Comparison of ENCODE assay signal across 1 cellular context in the genomic region with DNA sequence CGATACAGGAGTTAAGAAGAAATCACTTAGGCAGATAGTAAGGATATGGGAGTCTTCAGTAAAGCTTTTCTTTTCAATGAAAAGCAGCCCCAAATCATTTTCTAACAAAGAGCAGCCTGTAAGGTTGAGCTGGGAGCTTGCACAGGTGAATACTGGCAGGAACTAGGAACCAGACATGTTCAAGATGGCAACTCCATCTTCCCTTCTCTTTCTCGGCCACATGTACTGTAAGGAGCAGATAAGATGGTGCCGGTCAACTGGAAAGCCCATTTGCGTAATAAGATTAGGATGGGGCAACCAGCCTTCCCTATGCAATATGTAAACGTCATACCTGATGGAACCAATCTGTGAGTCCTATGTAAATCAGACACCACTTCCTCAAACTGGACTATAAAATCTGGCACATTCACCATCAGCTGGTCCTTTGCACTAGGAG.
TF ChIP-seq lines count a peak whose summit lies in the region.

No MANE protein-coding gene starts in this region.

TF ChIP-seq in K562, 482 proteins besides CTCF, POLR2A, EP300 and RAD21 (continued from another document and continues in another):
- TF ChIP-seq, protein P1, sequence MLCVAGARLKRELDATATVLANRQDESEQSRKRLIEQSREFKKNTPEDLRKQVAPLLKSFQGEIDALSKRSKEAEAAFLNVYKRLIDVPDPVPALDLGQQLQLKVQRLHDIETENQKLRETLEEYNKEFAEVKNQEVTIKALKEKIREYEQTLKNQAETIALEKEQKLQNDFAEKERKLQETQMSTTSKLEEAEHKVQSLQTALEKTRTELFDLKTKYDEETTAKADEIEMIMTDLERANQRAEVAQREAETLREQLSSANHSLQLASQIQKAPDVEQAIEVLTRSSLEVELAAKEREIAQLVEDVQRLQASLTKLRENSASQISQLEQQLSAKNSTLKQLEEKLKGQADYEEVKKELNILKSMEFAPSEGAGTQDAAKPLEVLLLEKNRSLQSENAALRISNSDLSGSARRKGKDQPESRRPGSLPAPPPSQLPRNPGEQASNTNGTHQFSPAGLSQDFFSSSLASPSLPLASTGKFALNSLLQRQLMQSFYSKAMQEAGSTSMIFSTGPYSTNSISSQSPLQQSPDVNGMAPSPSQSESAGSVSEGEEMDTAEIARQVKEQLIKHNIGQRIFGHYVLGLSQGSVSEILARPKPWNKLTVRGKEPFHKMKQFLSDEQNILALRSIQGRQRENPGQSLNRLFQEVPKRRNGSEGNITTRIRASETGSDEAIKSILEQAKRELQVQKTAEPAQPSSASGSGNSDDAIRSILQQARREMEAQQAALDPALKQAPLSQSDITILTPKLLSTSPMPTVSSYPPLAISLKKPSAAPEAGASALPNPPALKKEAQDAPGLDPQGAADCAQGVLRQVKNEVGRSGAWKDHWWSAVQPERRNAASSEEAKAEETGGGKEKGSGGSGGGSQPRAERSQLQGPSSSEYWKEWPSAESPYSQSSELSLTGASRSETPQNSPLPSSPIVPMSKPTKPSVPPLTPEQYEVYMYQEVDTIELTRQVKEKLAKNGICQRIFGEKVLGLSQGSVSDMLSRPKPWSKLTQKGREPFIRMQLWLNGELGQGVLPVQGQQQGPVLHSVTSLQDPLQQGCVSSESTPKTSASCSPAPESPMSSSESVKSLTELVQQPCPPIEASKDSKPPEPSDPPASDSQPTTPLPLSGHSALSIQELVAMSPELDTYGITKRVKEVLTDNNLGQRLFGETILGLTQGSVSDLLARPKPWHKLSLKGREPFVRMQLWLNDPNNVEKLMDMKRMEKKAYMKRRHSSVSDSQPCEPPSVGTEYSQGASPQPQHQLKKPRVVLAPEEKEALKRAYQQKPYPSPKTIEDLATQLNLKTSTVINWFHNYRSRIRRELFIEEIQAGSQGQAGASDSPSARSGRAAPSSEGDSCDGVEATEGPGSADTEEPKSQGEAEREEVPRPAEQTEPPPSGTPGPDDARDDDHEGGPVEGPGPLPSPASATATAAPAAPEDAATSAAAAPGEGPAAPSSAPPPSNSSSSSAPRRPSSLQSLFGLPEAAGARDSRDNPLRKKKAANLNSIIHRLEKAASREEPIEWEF (CRISPR knock-in tag; IDR thresholded peaks at IDR 0.05) = no peak
- TF ChIP-seq TCFL5 (CRISPR knock-in tag; conservative IDR thresholded peaks at IDR 0.05) (no peak), CHD1 (IDR thresholded peaks at IDR 0.05; ENCODE audit: low read length) (no peak), SOX6 (IDR thresholded peaks at IDR 0.05) (no peak), FOS (IDR thresholded peaks at IDR 0.05; ENCODE audit: extremely low read depth, insufficient read length) (no peak), L3MBTL2 (IDR thresholded peaks at IDR 0.05) (peak; percentile 63), TEAD1 (CRISPR knock-in tag; IDR thresholded peaks at IDR 0.05) (no peak), FOXJ2 (tag; IDR thresholded peaks at IDR 0.05) (no peak), E2F3 (CRISPR knock-in tag; IDR thresholded peaks at IDR 0.05) (no peak), TEAD4 (IDR thresholded peaks at IDR 0.05; ENCODE audit: low read length) (peak; percentile 86), TEAD4 (CRISPR knock-in tag; IDR thresholded peaks at IDR 0.05; ENCODE audit: borderline replicate concordance) (no peak), MCM2 (IDR thresholded peaks at IDR 0.05; ENCODE audit: low read depth) (no peak), TAF1 (IDR thresholded peaks at IDR 0.05; ENCODE audit: control insufficient read depth, extremely low read depth, insufficient read depth, low read length, severe bottlenecking) (no peak), TBP (optimal IDR thresholded peaks at IDR 0.05; ENCODE audit: low read depth, low read length) (no peak), NCOA2 (IDR thresholded peaks at IDR 0.05; ENCODE audit: partially characterized antibody in 2 of 2) (no peak), RBM22 (IDR thresholded peaks at IDR 0.05; ENCODE audit: low read depth, low read length, poor library complexity, severe bottlenecking) (no peak), ZNF12 (CRISPR knock-in tag; IDR thresholded peaks at IDR 0.05) (no peak), NFIC (IDR thresholded peaks at IDR 0.05) (no peak), SRSF3 (IDR thresholded peaks at IDR 0.05; ENCODE audit: insufficient read depth, low read length) (no peak), TBL1XR1 (IDR thresholded peaks at IDR 0.05; ENCODE audit: low read length in 2 of 2) (no peak), EGR1 (conservative IDR thresholded peaks at IDR 0.05) (no peak), RAD51 (IDR thresholded peaks at IDR 0.05; ENCODE audit: borderline replicate concordance, low read depth) (no peak), HNRNPLL (IDR thresholded peaks at IDR 0.05; ENCODE audit: low read depth, low read length, poor library complexity, severe bottlenecking) (no peak), POLR2G (IDR thresholded peaks at IDR 0.05; ENCODE audit: low read depth, low read length) (no peak), TAL1 (IDR thresholded peaks at IDR 0.05) (peak; percentile 60; the same call in 1 of the 2 replicates), EP400 (IDR thresholded peaks at IDR 0.05) (peak; percentile 67), ZNF408 (CRISPR knock-in tag; IDR thresholded peaks at IDR 0.05; ENCODE audit: low read depth) (no peak), KLF1 (tag; IDR thresholded peaks at IDR 0.05) (no peak), EHMT2 (IDR thresholded peaks at IDR 0.05) (peak; percentile 82), RNF2 (IDR thresholded peaks at IDR 0.05) (no peak), DACH1 (IDR thresholded peaks at IDR 0.05; ENCODE audit: partially characterized antibody) (no peak)
- TF ChIP-seq, protein P2, sequence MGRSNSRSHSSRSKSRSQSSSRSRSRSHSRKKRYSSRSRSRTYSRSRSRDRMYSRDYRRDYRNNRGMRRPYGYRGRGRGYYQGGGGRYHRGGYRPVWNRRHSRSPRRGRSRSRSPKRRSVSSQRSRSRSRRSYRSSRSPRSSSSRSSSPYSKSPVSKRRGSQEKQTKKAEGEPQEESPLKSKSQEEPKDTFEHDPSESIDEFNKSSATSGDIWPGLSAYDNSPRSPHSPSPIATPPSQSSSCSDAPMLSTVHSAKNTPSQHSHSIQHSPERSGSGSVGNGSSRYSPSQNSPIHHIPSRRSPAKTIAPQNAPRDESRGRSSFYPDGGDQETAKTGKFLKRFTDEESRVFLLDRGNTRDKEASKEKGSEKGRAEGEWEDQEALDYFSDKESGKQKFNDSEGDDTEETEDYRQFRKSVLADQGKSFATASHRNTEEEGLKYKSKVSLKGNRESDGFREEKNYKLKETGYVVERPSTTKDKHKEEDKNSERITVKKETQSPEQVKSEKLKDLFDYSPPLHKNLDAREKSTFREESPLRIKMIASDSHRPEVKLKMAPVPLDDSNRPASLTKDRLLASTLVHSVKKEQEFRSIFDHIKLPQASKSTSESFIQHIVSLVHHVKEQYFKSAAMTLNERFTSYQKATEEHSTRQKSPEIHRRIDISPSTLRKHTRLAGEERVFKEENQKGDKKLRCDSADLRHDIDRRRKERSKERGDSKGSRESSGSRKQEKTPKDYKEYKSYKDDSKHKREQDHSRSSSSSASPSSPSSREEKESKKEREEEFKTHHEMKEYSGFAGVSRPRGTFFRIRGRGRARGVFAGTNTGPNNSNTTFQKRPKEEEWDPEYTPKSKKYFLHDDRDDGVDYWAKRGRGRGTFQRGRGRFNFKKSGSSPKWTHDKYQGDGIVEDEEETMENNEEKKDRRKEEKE (IDR thresholded peaks at IDR 0.05; ENCODE audit: borderline replicate concordance in 1 of 2, control insufficient read depth in 1 of 2, low read depth in 2 of 2, low read length in 1 of 2) = no peak
- TF ChIP-seq, protein P3, sequence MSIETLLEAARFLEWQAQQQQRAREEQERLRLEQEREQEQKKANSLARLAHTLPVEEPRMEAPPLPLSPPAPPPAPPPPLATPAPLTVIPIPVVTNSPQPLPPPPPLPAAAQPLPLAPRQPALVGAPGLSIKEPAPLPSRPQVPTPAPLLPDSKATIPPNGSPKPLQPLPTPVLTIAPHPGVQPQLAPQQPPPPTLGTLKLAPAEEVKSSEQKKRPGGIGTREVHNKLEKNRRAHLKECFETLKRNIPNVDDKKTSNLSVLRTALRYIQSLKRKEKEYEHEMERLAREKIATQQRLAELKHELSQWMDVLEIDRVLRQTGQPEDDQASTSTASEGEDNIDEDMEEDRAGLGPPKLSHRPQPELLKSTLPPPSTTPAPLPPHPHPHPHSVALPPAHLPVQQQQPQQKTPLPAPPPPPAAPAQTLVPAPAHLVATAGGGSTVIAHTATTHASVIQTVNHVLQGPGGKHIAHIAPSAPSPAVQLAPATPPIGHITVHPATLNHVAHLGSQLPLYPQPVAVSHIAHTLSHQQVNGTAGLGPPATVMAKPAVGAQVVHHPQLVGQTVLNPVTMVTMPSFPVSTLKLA (conservative IDR thresholded peaks at IDR 0.05) = no peak
- TF ChIP-seq, protein P4, sequence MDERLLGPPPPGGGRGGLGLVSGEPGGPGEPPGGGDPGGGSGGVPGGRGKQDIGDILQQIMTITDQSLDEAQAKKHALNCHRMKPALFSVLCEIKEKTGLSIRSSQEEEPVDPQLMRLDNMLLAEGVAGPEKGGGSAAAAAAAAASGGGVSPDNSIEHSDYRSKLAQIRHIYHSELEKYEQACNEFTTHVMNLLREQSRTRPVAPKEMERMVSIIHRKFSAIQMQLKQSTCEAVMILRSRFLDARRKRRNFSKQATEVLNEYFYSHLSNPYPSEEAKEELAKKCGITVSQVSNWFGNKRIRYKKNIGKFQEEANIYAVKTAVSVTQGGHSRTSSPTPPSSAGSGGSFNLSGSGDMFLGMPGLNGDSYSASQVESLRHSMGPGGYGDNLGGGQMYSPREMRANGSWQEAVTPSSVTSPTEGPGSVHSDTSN (CRISPR knock-in tag; IDR thresholded peaks at IDR 0.05; ENCODE audit: low read depth) = no peak
- TF ChIP-seq, protein P4 (tag; conservative IDR thresholded peaks at IDR 0.05; ENCODE audit: low read depth) = peak; percentile 27; the same call in 1 of the 2 replicates
- TF ChIP-seq, protein P5, sequence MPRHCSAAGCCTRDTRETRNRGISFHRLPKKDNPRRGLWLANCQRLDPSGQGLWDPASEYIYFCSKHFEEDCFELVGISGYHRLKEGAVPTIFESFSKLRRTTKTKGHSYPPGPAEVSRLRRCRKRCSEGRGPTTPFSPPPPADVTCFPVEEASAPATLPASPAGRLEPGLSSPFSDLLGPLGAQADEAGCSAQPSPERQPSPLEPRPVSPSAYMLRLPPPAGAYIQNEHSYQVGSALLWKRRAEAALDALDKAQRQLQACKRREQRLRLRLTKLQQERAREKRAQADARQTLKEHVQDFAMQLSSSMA (CRISPR knock-in tag; IDR thresholded peaks at IDR 0.05) = no peak
- TF ChIP-seq, protein P6, sequence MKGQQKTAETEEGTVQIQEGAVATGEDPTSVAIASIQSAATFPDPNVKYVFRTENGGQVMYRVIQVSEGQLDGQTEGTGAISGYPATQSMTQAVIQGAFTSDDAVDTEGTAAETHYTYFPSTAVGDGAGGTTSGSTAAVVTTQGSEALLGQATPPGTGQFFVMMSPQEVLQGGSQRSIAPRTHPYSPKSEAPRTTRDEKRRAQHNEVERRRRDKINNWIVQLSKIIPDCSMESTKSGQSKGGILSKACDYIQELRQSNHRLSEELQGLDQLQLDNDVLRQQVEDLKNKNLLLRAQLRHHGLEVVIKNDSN (CRISPR knock-in tag; IDR thresholded peaks at IDR 0.05) = no peak
- TF ChIP-seq, protein P7, sequence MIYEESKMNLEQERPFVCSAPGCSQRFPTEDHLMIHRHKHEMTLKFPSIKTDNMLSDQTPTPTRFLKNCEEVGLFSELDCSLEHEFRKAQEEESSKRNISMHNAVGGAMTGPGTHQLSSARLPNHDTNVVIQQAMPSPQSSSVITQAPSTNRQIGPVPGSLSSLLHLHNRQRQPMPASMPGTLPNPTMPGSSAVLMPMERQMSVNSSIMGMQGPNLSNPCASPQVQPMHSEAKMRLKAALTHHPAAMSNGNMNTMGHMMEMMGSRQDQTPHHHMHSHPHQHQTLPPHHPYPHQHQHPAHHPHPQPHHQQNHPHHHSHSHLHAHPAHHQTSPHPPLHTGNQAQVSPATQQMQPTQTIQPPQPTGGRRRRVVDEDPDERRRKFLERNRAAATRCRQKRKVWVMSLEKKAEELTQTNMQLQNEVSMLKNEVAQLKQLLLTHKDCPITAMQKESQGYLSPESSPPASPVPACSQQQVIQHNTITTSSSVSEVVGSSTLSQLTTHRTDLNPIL (CRISPR knock-in tag; IDR thresholded peaks at IDR 0.05) = no peak
- TF ChIP-seq, protein P8, sequence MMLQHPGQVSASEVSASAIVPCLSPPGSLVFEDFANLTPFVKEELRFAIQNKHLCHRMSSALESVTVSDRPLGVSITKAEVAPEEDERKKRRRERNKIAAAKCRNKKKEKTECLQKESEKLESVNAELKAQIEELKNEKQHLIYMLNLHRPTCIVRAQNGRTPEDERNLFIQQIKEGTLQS (IDR thresholded peaks at IDR 0.05) = peak; percentile 47
- TF ChIP-seq, protein P8 (CRISPR knock-in tag; conservative IDR thresholded peaks at IDR 0.05) = no peak
- TF ChIP-seq, protein P9, sequence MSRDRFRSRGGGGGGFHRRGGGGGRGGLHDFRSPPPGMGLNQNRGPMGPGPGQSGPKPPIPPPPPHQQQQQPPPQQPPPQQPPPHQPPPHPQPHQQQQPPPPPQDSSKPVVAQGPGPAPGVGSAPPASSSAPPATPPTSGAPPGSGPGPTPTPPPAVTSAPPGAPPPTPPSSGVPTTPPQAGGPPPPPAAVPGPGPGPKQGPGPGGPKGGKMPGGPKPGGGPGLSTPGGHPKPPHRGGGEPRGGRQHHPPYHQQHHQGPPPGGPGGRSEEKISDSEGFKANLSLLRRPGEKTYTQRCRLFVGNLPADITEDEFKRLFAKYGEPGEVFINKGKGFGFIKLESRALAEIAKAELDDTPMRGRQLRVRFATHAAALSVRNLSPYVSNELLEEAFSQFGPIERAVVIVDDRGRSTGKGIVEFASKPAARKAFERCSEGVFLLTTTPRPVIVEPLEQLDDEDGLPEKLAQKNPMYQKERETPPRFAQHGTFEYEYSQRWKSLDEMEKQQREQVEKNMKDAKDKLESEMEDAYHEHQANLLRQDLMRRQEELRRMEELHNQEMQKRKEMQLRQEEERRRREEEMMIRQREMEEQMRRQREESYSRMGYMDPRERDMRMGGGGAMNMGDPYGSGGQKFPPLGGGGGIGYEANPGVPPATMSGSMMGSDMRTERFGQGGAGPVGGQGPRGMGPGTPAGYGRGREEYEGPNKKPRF (IDR thresholded peaks at IDR 0.05; ENCODE audit: low read depth, low read length) = no peak
